ENCODE assay signal across 14 cellular contexts in the genomic region with DNA sequence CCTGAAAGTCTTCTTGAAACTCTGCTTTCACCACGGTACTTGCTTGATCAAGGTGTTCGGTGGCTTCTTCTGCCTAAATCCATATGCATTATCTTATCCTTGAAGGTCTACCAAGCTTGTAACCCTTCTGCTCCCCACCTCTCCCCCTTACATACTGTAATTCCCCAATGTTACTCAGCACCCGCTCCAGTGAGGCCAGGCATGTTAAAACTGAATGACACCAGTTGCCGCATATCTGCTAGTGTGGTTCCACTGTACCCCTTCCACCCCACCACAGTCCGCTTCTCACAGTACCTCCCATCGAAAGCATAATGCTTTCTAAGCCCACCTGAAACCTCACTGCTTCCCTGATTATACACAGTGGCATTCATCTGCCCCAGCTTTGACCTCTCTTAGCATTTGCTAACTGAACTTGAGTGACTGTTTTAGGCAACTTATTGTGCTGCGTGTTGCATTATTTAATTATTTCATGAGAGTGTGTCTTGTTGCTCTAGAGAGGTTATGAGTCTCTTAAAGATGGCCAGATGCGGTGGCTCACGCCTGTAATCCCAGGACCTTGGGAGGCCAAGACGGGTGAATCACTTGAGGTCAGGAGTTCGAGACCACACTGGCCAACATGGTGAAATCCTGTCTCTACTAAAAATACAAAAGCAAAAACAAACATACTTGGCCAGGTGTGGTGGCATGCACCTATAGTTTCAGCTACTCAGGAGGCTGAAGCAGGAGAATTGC.
"Had no signal": no experiment of that assay in that cellular context is flagged by ENCODE, and none has a peak within 500 bp of the region (broad histone marks: within the 10 kb centered on the region; RNA-seq: fewer than 3 reads in every experiment).

No MANE protein-coding gene starts in this region.

- H3K36me3 ChIP-seq: cardiac muscle cell, gastroesophageal sphincter, stomach, thoracic aorta, uterus had no signal

- H3K4me3 ChIP-seq: cardiac muscle cell, gastroesophageal sphincter, stomach, thoracic aorta, uterus had no signal

- H3K27me3 ChIP-seq: cardiac muscle cell, gastroesophageal sphincter, stomach, uterus had no signal

- ATAC-seq: activated T-cell treated with anti-CD3 and anti-CD28 coated beads, Interleukin-2, amount 50 U/mL, for 4 hours; gastroesophageal sphincter; left ventricle myocardium superior had no signal

- DNase-seq: activated CD4-positive, alpha-beta T cell treated with anti-CD3 and anti-CD28 coated beads, Interleukin-2, amount 50 U/mL, for 48 hours; activated CD4-positive, CD25-positive, alpha-beta regulatory T cell treated with anti-CD3 and anti-CD28 coated beads, Interleukin-2, amount 50 U/mL, for 72 hours; activated naive CD8-positive, alpha-beta T cell treated with anti-CD3 and anti-CD28 coated beads, Interleukin-2, amount 10 ng/mL, durations not matched to agents 7 days and 5 days; activated T-cell treated with anti-CD3 and anti-CD28 coated beads, Interleukin-2, amount 50 U/mL, for 4 hours; aorta; effector CD4-positive, alpha-beta T cell; kidney; left ventricle myocardium superior; stomach; T-helper 2 cell; uterus had no signal

- H3K27ac ChIP-seq: cardiac muscle cell, gastroesophageal sphincter, stomach, thoracic aorta, uterus had no signal

- H3K4me1 ChIP-seq: gastroesophageal sphincter, uterus had no signal

- H3K9me3 ChIP-seq: gastroesophageal sphincter, stomach, thoracic aorta, uterus had no signal
